Comparison of ENCODE assay signal across 1 cellular context in genomic region chr12:93557884-93558283, GRCh38. TPM values are rescaled to one million over a fixed set of nuclear protein-coding genes. Genes with fewer than 3 reads are reported as not detected.
"Had no signal": no experiment of that assay in that cellular context is flagged by ENCODE, and none has a peak within 500 bp of the region (broad histone marks: within the 10 kb centered on the region; RNA-seq: fewer than 3 reads in every experiment).

No MANE protein-coding gene starts in this region.

RNA-seq across cellular contexts. Expression of gene SOCS2, which starts 14.6 kb away (rescaled TPM):
- total RNA-seq: OCI-LY7 had no signal
